Comparison of ENCODE assay signal across 8 cellular contexts in genomic region chr5:180495292-180495691, GRCh38. TPM values are rescaled to one million over a fixed set of nuclear protein-coding genes. Genes with fewer than 3 reads are reported as not detected.
DNase-seq lines count a peak whose midpoint lies in the region; ATAC-seq, FAIRE-seq and TF ChIP-seq lines count a peak whose summit lies in the region.

No MANE protein-coding gene starts in this region.

- peak overlapping the region; percentile 86 for H3K4me2 ChIP-seq in astrocyte (ENCODE audit: low read length)

- DNase-seq in activated T-cell treated with anti-CD3 and anti-CD28 coated beads, Interleukin-2, amount 50 U/mL, for 72 hours: no peak
- no peak for DNase-seq in activated T-cell treated with anti-CD3 and anti-CD28 coated beads, Interleukin-2, amount 50 U/mL, for 48 hours
- DNase-seq in astrocyte (ENCODE audit: low read depth): no peak
- no peak for DNase-seq in tibial artery
- no peak for DNase-seq in NCI-H1092 treated with DMSO at 0.1 percent for 48 hours (lab: John Stamatoyannopoulos, UW)
- DNase-seq in GM20000 (ENCODE audit: low spot score): no peak

- peaks cover 0 to 1% of the 10 kb centered on the region in 2 donors for H3K9me3 Mint-ChIP-seq in activated T-cell treated with anti-CD3 and anti-CD28 coated beads, Interleukin-2, amount 50 U/mL, for 72 hours
- H3K9me3 Mint-ChIP-seq in astrocyte (ENCODE audit: unreplicated experiment): no peaks in the 10 kb centered on the region

- H3K27ac Mint-ChIP-seq in activated T-cell treated with anti-CD3 and anti-CD28 coated beads, Interleukin-2, amount 50 U/mL, for 72 hours: peak overlapping the region; percentile 48
- H3K27ac Mint-ChIP-seq in astrocyte (ENCODE audit: unreplicated experiment): peak overlapping the region; percentile 48

- H3K4me1 Mint-ChIP-seq in activated T-cell treated with anti-CD3 and anti-CD28 coated beads, Interleukin-2, amount 50 U/mL, for 72 hours (ENCODE audit: low read depth): peaks cover 46% of the 10 kb centered on the region
- H3K4me1 Mint-ChIP-seq in astrocyte (ENCODE audit: low read depth, unreplicated experiment): peaks cover 23% of the 10 kb centered on the region

- H3K4me3 ChIP-seq in astrocyte (ENCODE audit: insufficient read depth, low read depth, low read length) (peak overlapping the region; percentile 81), liver (ENCODE audit: low read depth in 1 of 3, low read length in 3 of 3) (peak overlapping the region; percentile 5 to 95 (median 90)), tibial artery (peak overlapping the region; percentile 74 to 100)

- TF ChIP-seq RAD21 in liver (IDR thresholded peaks at IDR 0.05): no peak

- peaks cover 60% of the 10 kb centered on the region for H3K79me2 ChIP-seq in astrocyte (ENCODE audit: insufficient read depth, low read length)

- intact Hi-C loops in tibial artery (cut with DNase I; ENCODE audit: low total_unique reads): no loop called here

- WGBS in liver: 22% methylated on average over 7 of the region's 7 CpGs

- no peaks in the 10 kb centered on the region for H3K27me3 Mint-ChIP-seq in activated T-cell treated with anti-CD3 and anti-CD28 coated beads, Interleukin-2, amount 50 U/mL, for 72 hours (ENCODE audit: low read depth)
- H3K27me3 Mint-ChIP-seq in astrocyte (ENCODE audit: low read depth, unreplicated experiment): no peaks in the 10 kb centered on the region

- H3K27ac ChIP-seq in astrocyte (ENCODE audit: low read depth, low read length): peak overlapping the region; percentile 88
- H3K27ac ChIP-seq in liver (ENCODE audit: low read depth in 1 of 2, low read length in 2 of 2): peak overlapping the region; percentile 78 to 88
- H3K27ac ChIP-seq in tibial artery: peak overlapping the region; percentile 94 to 96

- H3K4me1 ChIP-seq in astrocyte (ENCODE audit: insufficient read depth, low read length) (peaks cover 12% of the 10 kb centered on the region), liver (ENCODE audit: control insufficient read depth in 4 of 4, insufficient read depth in 4 of 4, low read length in 3 of 4) (peaks cover 4 to 18% (median 12%) of the 10 kb centered on the region in 4 donors), tibial artery (peaks cover 0 to 32% (median 17%) of the 10 kb centered on the region in 4 donors)

- H3K36me3 ChIP-seq in astrocyte (ENCODE audit: insufficient read depth, low read length) (no peaks in the 10 kb centered on the region), liver (ENCODE audit: control insufficient read depth in 4 of 4, insufficient read depth in 3 of 4, low read depth in 1 of 4, low read length in 3 of 4) (no peaks in the 10 kb centered on the region), tibial artery (no peaks in the 10 kb centered on the region)

- H3K9me3 ChIP-seq in astrocyte (ENCODE audit: insufficient read depth, low read depth, low read length) (no peaks in the 10 kb centered on the region), liver (ENCODE audit: control insufficient read depth in 4 of 4, low read length in 3 of 4) (no peaks in the 10 kb centered on the region), tibial artery (no peaks in the 10 kb centered on the region)

- FAIRE-seq in astrocyte (lab: Jason Lieb, UNC): no peak

- H3K36me3 Mint-ChIP-seq in activated T-cell treated with anti-CD3 and anti-CD28 coated beads, Interleukin-2, amount 50 U/mL, for 72 hours (ENCODE audit: insufficient read depth in 2 of 2): peaks cover 2 to 5% of the 10 kb centered on the region in 2 donors
- peaks cover 8% of the 10 kb centered on the region for H3K36me3 Mint-ChIP-seq in astrocyte (ENCODE audit: low read depth, unreplicated experiment)

- no peak for ATAC-seq in activated T-cell treated with anti-CD3 and anti-CD28 coated beads, Interleukin-2, amount 50 U/mL, for 72 hours (replicated peaks in 1 of 2)
- no peak for ATAC-seq in HG02870 (IDR thresholded peaks at IDR 0.05; ENCODE audit: unreplicated experiment)

- peaks cover 54% of the 10 kb centered on the region for H4K20me1 ChIP-seq in astrocyte (ENCODE audit: insufficient read depth, low read length)

- TF ChIP-seq CTCF in astrocyte (IDR thresholded peaks at IDR 0.05; ENCODE audit: insufficient read depth, low read depth, low read length) (no peak), liver (IDR thresholded peaks at IDR 0.05; ENCODE audit: low read depth, low read length, missing input control) (no peak), tibial artery (IDR thresholded peaks at IDR 0.05) (no peak), GM20000 (IDR thresholded peaks at IDR 0.05; ENCODE audit: extremely low read depth, missing control alignments) (no peak)

- peak overlapping the region; percentile 89 to 93 for H3K4me3 Mint-ChIP-seq in activated T-cell treated with anti-CD3 and anti-CD28 coated beads, Interleukin-2, amount 50 U/mL, for 72 hours
- H3K4me3 Mint-ChIP-seq in astrocyte (ENCODE audit: unreplicated experiment): peak overlapping the region; percentile 91

- no peaks in the 10 kb centered on the region for H3K27me3 ChIP-seq in astrocyte (ENCODE audit: insufficient read depth, low read length)
- H3K27me3 ChIP-seq in liver (ENCODE audit: control insufficient read depth in 4 of 4, insufficient read depth in 4 of 4, low read length in 3 of 4): no peaks in the 10 kb centered on the region
- no peaks in the 10 kb centered on the region for H3K27me3 ChIP-seq in tibial artery

- H3K9ac ChIP-seq in astrocyte (ENCODE audit: low read length) (peak overlapping the region; percentile 94), liver (ENCODE audit: low read depth in 1 of 2, low read length in 2 of 2) (peak overlapping the region; percentile 40 to 45)

- peak overlapping the region; percentile 67 for H2AFZ ChIP-seq in astrocyte (ENCODE audit: low read depth, low read length)

TF ChIP-seq in liver, 16 proteins besides CTCF, POLR2A, EP300 and RAD21:
- no peak for TF ChIP-seq EGR1 (IDR thresholded peaks at IDR 0.05; ENCODE audit: low read depth in 2 of 2)
- no peak for TF ChIP-seq HNF4A (conservative IDR thresholded peaks at IDR 0.05)
- no peak for TF ChIP-seq RXRA (IDR thresholded peaks at IDR 0.05)
- no peak for TF ChIP-seq FOXA2 (IDR thresholded peaks at IDR 0.05)
- no peak for TF ChIP-seq TAF1 (conservative IDR thresholded peaks at IDR 0.05)
- no peak for TF ChIP-seq MAX (IDR thresholded peaks at IDR 0.05)
- no peak for TF ChIP-seq FOXA1 (IDR thresholded peaks at IDR 0.05)

RNA-seq across cellular contexts. Expression of gene CNOT6, which starts 1.1 kb away (rescaled TPM):
- total RNA-seq in activated T-cell treated with anti-CD3 and anti-CD28 coated beads, Interleukin-2, amount 50 U/mL, for 72 hours: 10 to 100 TPM; 34.0 to 34.3 TPM
- total RNA-seq in astrocyte: 33.7 and 41.7 TPM in 2 replicates
- total RNA-seq in liver: 10 to 100 TPM in 1 of 2 donors, 1 to 10 TPM in 1; 5.7 to 25.0 TPM
- 1 to 10 TPM; 1.4 to 2.7 TPM for polyA plus RNA-seq in liver
